27 cellular contexts compared by ENCODE assay signal in the genomic region with DNA sequence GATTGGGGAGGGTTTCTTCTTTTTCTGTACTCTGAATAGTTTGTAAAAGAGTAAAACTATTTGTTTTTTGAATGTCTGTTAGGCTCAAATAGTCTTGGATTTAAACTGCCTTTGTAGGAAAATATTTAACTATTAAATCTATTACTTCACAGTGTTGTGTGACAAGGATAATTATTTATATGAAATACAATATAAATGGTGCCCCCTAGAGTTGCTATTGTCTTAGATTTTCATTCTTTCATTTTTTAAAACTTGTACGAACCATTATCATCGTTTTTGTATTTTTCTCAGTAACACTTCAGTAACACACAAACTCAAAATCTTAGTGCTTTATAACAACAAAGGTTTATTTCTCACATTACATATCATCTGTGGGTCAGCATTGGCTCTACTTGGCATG. TPM values are rescaled to one million over a fixed set of nuclear protein-coding genes. Genes with fewer than 3 reads are reported as not detected.
A peak's percentile ranks its signal among the peaks of the same experiment; 100 is the strongest.
DNase-seq lines count a peak whose midpoint lies in the region; ATAC-seq, FAIRE-seq and TF ChIP-seq lines count a peak whose summit lies in the region.
"Had no signal": no experiment of that assay in that cellular context is flagged by ENCODE, and none has a peak within 500 bp of the region (broad histone marks: within the 10 kb centered on the region; RNA-seq: fewer than 3 reads in every experiment).

No MANE protein-coding gene starts in this region.

- H3K79me2 ChIP-seq in MM.1S (ENCODE audit: low read length): no peaks in the 10 kb centered on the region

- H3K27me3 Mint-ChIP-seq in osteocyte (ENCODE audit: unreplicated experiment): peaks cover 47% of the 10 kb centered on the region

- no peaks in the 10 kb centered on the region for H3K36me3 Mint-ChIP-seq in osteocyte (ENCODE audit: unreplicated experiment)
- H3K36me3 Mint-ChIP-seq in stimulated activated effector memory CD8-positive, alpha-beta T cell treated with anti-CD3 and anti-CD28 coated beads, Interleukin-12 subunit alpha, Interleukin-12 subunit beta, amount 100 ng/mL, for 72 hours: no peaks in the 10 kb centered on the region

- H3F3A ChIP-seq in MM.1S (ENCODE audit: insufficient read depth, low read length): no peaks in the 10 kb centered on the region

- 0 out of 2 replicates have a peak, but pooled peaks have one; percentile 8 for TF ChIP-seq CTCF in MM.1S (IDR thresholded peaks at IDR 0.05; ENCODE audit: low read length)
- peak; percentile 26 for TF ChIP-seq CTCF in osteocyte (IDR thresholded peaks at IDR 0.05)
- peak in 3 of 9 donors; percentile 9 to 14 (median 13) for TF ChIP-seq CTCF in heart right ventricle (IDR thresholded peaks at IDR 0.05)

- H3K36me3 ChIP-seq in MM.1S (replicated peaks; ENCODE audit: insufficient read depth, low read length): no peaks in the 10 kb centered on the region
- no peaks in the 10 kb centered on the region for H3K36me3 ChIP-seq in adipocyte (ENCODE audit: control insufficient read depth, insufficient read depth, low read length, severe bottlenecking)
- no peaks in the 10 kb centered on the region for H3K36me3 ChIP-seq in heart right ventricle
- H3K36me3 ChIP-seq: BE2C, brain microvascular endothelial cell, esophagus squamous epithelium, SJSA1, spleen, thoracic aorta had no signal

- no peaks in the 10 kb centered on the region for H3K4me1 Mint-ChIP-seq in osteocyte (ENCODE audit: unreplicated experiment)
- H3K4me1 Mint-ChIP-seq in stimulated activated effector memory CD8-positive, alpha-beta T cell treated with anti-CD3 and anti-CD28 coated beads, Interleukin-12 subunit alpha, Interleukin-12 subunit beta, amount 100 ng/mL, for 72 hours: no peaks in the 10 kb centered on the region
- H3K4me1 Mint-ChIP-seq: naive thymus-derived CD8-positive, alpha-beta T cell had no signal

- no peaks in the 10 kb centered on the region for H3K9me3 ChIP-seq in MM.1S (replicated peaks; ENCODE audit: insufficient read depth, low read length)
- no peaks in the 10 kb centered on the region for H3K9me3 ChIP-seq in adipocyte (ENCODE audit: control insufficient read depth, low read length)
- H3K9me3 ChIP-seq in heart right ventricle: peaks cover 0 to 24% (median 0%) of the 10 kb centered on the region in 11 donors
- H3K9me3 ChIP-seq: BE2C, esophagus squamous epithelium, thoracic aorta had no signal

- H4K20me1 ChIP-seq in MM.1S (ENCODE audit: insufficient read depth, low read length): no peaks in the 10 kb centered on the region

- intact Hi-C loops in heart right ventricle (cut with DNase I): no loop called here

- H2AFZ ChIP-seq in MM.1S (ENCODE audit: low read length): no peak overlapping the region

- ATAC-seq in stimulated activated effector memory CD8-positive, alpha-beta T cell treated with anti-CD3 and anti-CD28 coated beads, Interleukin-12 subunit alpha, Interleukin-12 subunit beta, amount 100 ng/mL, for 72 hours: no peak
- ATAC-seq in HG03196 (IDR thresholded peaks at IDR 0.05; ENCODE audit: unreplicated experiment) (no peak), heart right ventricle (no peak)
- ATAC-seq: activated CD4-positive, CD25-positive, alpha-beta regulatory T cell treated with anti-CD3 and anti-CD28 coated beads, Interleukin-2, amount 50 U/mL, for 24 hours; GM12878; naive thymus-derived CD8-positive, alpha-beta T cell had no signal

- H3K27ac ChIP-seq in MM.1S (ENCODE audit: low read length) (no peak overlapping the region), heart right ventricle (no peak overlapping the region)
- H3K27ac ChIP-seq: brain microvascular endothelial cell, esophagus squamous epithelium, SJSA1, spleen, thoracic aorta had no signal

- H3K4me3 Mint-ChIP-seq in osteocyte (ENCODE audit: unreplicated experiment): no peak overlapping the region
- no peak overlapping the region for H3K4me3 Mint-ChIP-seq in stimulated activated effector memory CD8-positive, alpha-beta T cell treated with anti-CD3 and anti-CD28 coated beads, Interleukin-12 subunit alpha, Interleukin-12 subunit beta, amount 100 ng/mL, for 72 hours
- H3K4me3 Mint-ChIP-seq: activated T-helper 1 cell treated with anti-CD3 and anti-CD28 coated beads, Interleukin-12 subunit alpha, Interleukin-12 subunit beta, Interleukin-2, Interleukin-4 antibody, amounts not matched to agents 30 ng/mL and 10 ng/mL and 1 ng/mL, durations not matched to agents 14 hours and 24 hours and 36 hours; naive thymus-derived CD8-positive, alpha-beta T cell; T-helper 2 cell treated with Interferon-gamma antibody and Interleukin-4, amounts not matched to agents 5 μg/mL and 100 μg/mL, for 36 hours had no signal

- 62 to 63% methylated on average over 2 of the region's 2 CpGs for WGBS in heart right ventricle, 2 donors

- H3K27me3 ChIP-seq in MM.1S (replicated peaks; ENCODE audit: insufficient read depth, low read length): no peaks in the 10 kb centered on the region
- no peaks in the 10 kb centered on the region for H3K27me3 ChIP-seq in adipocyte (replicated peaks; ENCODE audit: control insufficient read depth, insufficient read depth, low read length)
- no peaks in the 10 kb centered on the region for H3K27me3 ChIP-seq in heart right ventricle
- H3K27me3 ChIP-seq: BE2C, brain microvascular endothelial cell, esophagus squamous epithelium, SJSA1, spleen had no signal

- FAIRE-seq in GM12891 (lab: Jason Lieb, UNC): peak; percentile 54
- FAIRE-seq: GM12878, HTR-8/SVneo had no signal

- H3K4me2 ChIP-seq in MM.1S (ENCODE audit: low read depth, low read length): no peak overlapping the region

- no peaks in the 10 kb centered on the region for H3K4me1 ChIP-seq in MM.1S (ENCODE audit: low read length)
- H3K4me1 ChIP-seq in adipocyte (ENCODE audit: control insufficient read depth, insufficient read depth, low read length): no peaks in the 10 kb centered on the region
- no peaks in the 10 kb centered on the region for H3K4me1 ChIP-seq in heart right ventricle
- H3K4me1 ChIP-seq: BE2C, esophagus squamous epithelium, SJSA1, spleen had no signal

- no peaks in the 10 kb centered on the region for H3K9me3 Mint-ChIP-seq in osteocyte (ENCODE audit: unreplicated experiment)
- H3K9me3 Mint-ChIP-seq in stimulated activated effector memory CD8-positive, alpha-beta T cell treated with anti-CD3 and anti-CD28 coated beads, Interleukin-12 subunit alpha, Interleukin-12 subunit beta, amount 100 ng/mL, for 72 hours: no peaks in the 10 kb centered on the region
- H3K9me3 Mint-ChIP-seq: activated T-helper 1 cell treated with anti-CD3 and anti-CD28 coated beads, Interleukin-12 subunit alpha, Interleukin-12 subunit beta, Interleukin-2, Interleukin-4 antibody, amounts not matched to agents 30 ng/mL and 10 ng/mL and 1 ng/mL, durations not matched to agents 14 hours and 24 hours and 36 hours; T-helper 2 cell treated with Interferon-gamma antibody and Interleukin-4, amounts not matched to agents 5 μg/mL and 100 μg/mL, for 36 hours had no signal

- no peak overlapping the region for H3K4me3 ChIP-seq in MM.1S (ENCODE audit: low read length)
- H3K4me3 ChIP-seq in adipocyte (ENCODE audit: low read length): no peak overlapping the region
- no peak overlapping the region for H3K4me3 ChIP-seq in heart right ventricle
- H3K4me3 ChIP-seq: esophagus squamous epithelium, GM12878, SJSA1, spleen, thoracic aorta had no signal

- H3K9me2 ChIP-seq in MM.1S (replicated peaks; ENCODE audit: insufficient read depth, low read length): no peaks in the 10 kb centered on the region

- no peak for DNase-seq in GM12891 (ENCODE audit: insufficient read length, low spot score)
- no peak for DNase-seq in MM.1S
- DNase-seq in adipocyte (ENCODE audit: low read depth): peak; percentile 49
- no peak for DNase-seq in osteocyte (ENCODE audit: extremely low spot score, unreplicated experiment)
- DNase-seq in stimulated activated effector memory CD8-positive, alpha-beta T cell treated with anti-CD3 and anti-CD28 coated beads, Interleukin-12 subunit alpha, Interleukin-12 subunit beta, amount 100 ng/mL, for 72 hours (ENCODE audit: low spot score in 2 of 2): no peak
- DNase-seq in pons (ENCODE audit: low spot score): no peak
- DNase-seq in heart right ventricle: no peak
- DNase-seq: activated CD8-positive, alpha-beta memory T cell treated with anti-CD3 and anti-CD28 coated beads for 24 hours; BE2C; brain microvascular endothelial cell; esophagus squamous epithelium; GF-D8; hippocampal formation; mesendoderm; naive thymus-derived CD8-positive, alpha-beta T cell; NCI-H187 treated with DMSO at 0.1 percent for 48 hours; spleen had no signal

- no peak overlapping the region for H3K27ac Mint-ChIP-seq in osteocyte (ENCODE audit: unreplicated experiment)
- no peak overlapping the region for H3K27ac Mint-ChIP-seq in stimulated activated effector memory CD8-positive, alpha-beta T cell treated with anti-CD3 and anti-CD28 coated beads, Interleukin-12 subunit alpha, Interleukin-12 subunit beta, amount 100 ng/mL, for 72 hours
- H3K27ac Mint-ChIP-seq: activated T-helper 1 cell treated with anti-CD3 and anti-CD28 coated beads, Interleukin-12 subunit alpha, Interleukin-12 subunit beta, Interleukin-2, Interleukin-4 antibody, amounts not matched to agents 30 ng/mL and 10 ng/mL and 1 ng/mL, durations not matched to agents 14 hours and 24 hours and 36 hours; naive thymus-derived CD8-positive, alpha-beta T cell; progenitor cell of endocrine pancreas; T-helper 2 cell treated with Interferon-gamma antibody and Interleukin-4, amounts not matched to agents 5 μg/mL and 100 μg/mL, for 36 hours had no signal

- TF ChIP-seq POLR2A in GM12891 (IDR thresholded peaks at IDR 0.05; ENCODE audit: low read depth, low read length): no peak

- no peak overlapping the region for H3K9ac ChIP-seq in MM.1S (ENCODE audit: low read length)
- H3K9ac ChIP-seq in adipocyte (ENCODE audit: low read length): no peak overlapping the region

TF ChIP-seq in GM12891, 5 proteins besides CTCF, POLR2A, EP300 and RAD21:
- TF ChIP-seq POLR2AphosphoS5 (IDR thresholded peaks at IDR 0.05; ENCODE audit: low read depth, low read length): no peak
- no peak for TF ChIP-seq PAX5 (IDR thresholded peaks at IDR 0.05; ENCODE audit: insufficient read depth, low read length, severe bottlenecking)
- TF ChIP-seq POU2F2 (IDR thresholded peaks at IDR 0.05; ENCODE audit: low read depth, low read length): no peak
- no peak for TF ChIP-seq SPI1 (IDR thresholded peaks at IDR 0.05; ENCODE audit: low read depth, low read length)
- TF ChIP-seq TAF1 (IDR thresholded peaks at IDR 0.05; ENCODE audit: low read depth, low read length): no peak

RNA-seq across cellular contexts. Expression of a gene that starts 37.4 kb away (rescaled TPM):
- polyA plus RNA-seq in GM12891 (2012; ENCODE audit: low read depth, missing spikeins): not detected
- total RNA-seq in osteocyte: not detected in 2 replicates
- total RNA-seq in heart right ventricle: not detected
- not detected for polyA plus RNA-seq in heart right ventricle
- total RNA-seq: activated T-helper 1 cell treated with anti-CD3 and anti-CD28 coated beads, Interleukin-12 subunit alpha, Interleukin-12 subunit beta, Interleukin-2, Interleukin-4 antibody, amounts not matched to agents 30 ng/mL and 10 ng/mL and 1 ng/mL, durations not matched to agents 14 hours and 24 hours and 36 hours; esophagus squamous epithelium; naive thymus-derived CD8-positive, alpha-beta T cell; NCI-H460; progenitor cell of endocrine pancreas; SJSA1; spleen; thoracic aorta had no signal
- polyA plus RNA-seq: GM12878; naive thymus-derived CD8-positive, alpha-beta T cell; spleen had no signal
